ENCODE assay signal across 14 cellular contexts in the genomic region with DNA sequence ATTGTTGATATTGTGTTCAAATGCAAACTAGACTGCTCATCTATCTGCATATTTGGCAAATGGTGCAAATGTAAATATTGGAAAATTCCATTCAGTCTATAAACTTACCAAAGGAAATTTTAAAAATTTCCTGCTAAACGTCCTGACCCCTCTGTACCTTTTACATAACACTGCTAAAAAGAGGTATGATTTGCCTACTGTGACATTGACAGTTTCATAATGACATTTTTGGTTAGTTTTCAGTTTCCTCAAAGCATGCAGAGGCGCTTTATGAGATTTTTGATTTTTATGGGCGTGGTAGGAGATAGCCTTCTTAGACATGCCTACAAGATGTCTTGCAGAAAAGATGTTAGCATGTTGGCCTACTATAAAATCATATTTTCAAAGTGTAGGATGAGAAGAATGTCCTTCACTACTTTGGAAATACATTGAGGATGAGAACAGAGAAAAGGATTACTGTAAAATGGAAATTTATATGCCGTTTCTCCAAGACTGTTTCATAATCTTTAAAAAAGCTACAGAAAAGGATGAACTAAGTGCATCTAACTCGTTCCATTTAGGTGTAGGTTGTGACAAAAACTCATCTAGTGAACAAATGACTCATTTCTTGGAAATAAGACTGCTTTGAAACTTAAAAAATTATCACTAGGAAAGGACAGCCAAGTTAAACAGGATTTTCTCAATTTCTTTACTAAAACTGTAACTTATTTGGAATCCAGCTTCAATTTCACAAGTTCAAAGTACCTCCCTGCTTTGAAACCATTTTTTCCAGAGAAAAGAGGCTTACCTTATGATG. TPM values are rescaled to one million over a fixed set of nuclear protein-coding genes. Genes with fewer than 3 reads are reported as not detected.
DNase-seq lines count a peak whose midpoint lies in the region; ATAC-seq lines count a peak whose summit lies in the region.
"Had no signal": no experiment of that assay in that cellular context is flagged by ENCODE, and none has a peak within 500 bp of the region (broad histone marks: within the 10 kb centered on the region; RNA-seq: fewer than 3 reads in every experiment).

No MANE protein-coding gene starts in this region.

- peak overlapping the region; percentile 81 for H3K27ac Mint-ChIP-seq in activated T-cell treated with anti-CD3 and anti-CD28 coated beads, Interleukin-2, amount 50 U/mL, for 24 hours
- H3K27ac Mint-ChIP-seq in stimulated activated naive CD8-positive, alpha-beta T cell treated with anti-CD3 and anti-CD28 coated beads, Interleukin-15, amount 100 ng/mL, for 72 hours: peak overlapping the region in 1 of 2 donors; percentile 6
- H3K27ac Mint-ChIP-seq in effector memory CD8-positive, alpha-beta T cell: no peak overlapping the region

- H3K27ac ChIP-seq in substantia nigra (ENCODE audit: low read depth, low read length, poor library complexity, severe bottlenecking): no peak overlapping the region

- DNase-seq in activated T-cell treated with anti-CD3 and anti-CD28 coated beads, Interleukin-2, amount 50 U/mL, for 24 hours: no peak
- no peak for DNase-seq in activated T-cell treated with anti-CD3 and anti-CD28 coated beads, Interleukin-2, amount 50 U/mL, for 4 hours
- no peak for DNase-seq in stimulated activated naive CD8-positive, alpha-beta T cell treated with anti-CD3 and anti-CD28 coated beads, Interleukin-15, amount 100 ng/mL, for 72 hours
- DNase-seq in NCI-H345 treated with DMSO at 0.1 percent for 48 hours (lab: John Stamatoyannopoulos, UW; ENCODE audit: unreplicated experiment) (no peak), substantia nigra (lab: John Stamatoyannopoulos, UW) (no peak)
- DNase-seq in effector memory CD8-positive, alpha-beta T cell: no peak
- DNase-seq: activated CD4-positive, alpha-beta T cell treated with anti-CD3 and anti-CD28 coated beads, Interleukin-2, amount 50 U/mL, for 48 hours; dermis blood vessel endothelial cell; NCI-H1105 treated with DMSO at 0.1 percent for 48 hours; trophoblast cell had no signal

- peaks cover 13% of the 10 kb centered on the region for H3K27me3 Mint-ChIP-seq in activated T-cell treated with anti-CD3 and anti-CD28 coated beads, Interleukin-2, amount 50 U/mL, for 24 hours
- H3K27me3 Mint-ChIP-seq in activated T-cell treated with anti-CD3 and anti-CD28 coated beads, Interleukin-2, amount 50 U/mL, for 4 hours (ENCODE audit: low read depth): peaks cover 36% of the 10 kb centered on the region
- peaks cover 23% of the 10 kb centered on the region for H3K27me3 Mint-ChIP-seq in stimulated activated naive CD8-positive, alpha-beta T cell treated with anti-CD3 and anti-CD28 coated beads, Interleukin-15, amount 100 ng/mL, for 72 hours
- H3K27me3 Mint-ChIP-seq in effector memory CD8-positive, alpha-beta T cell: peaks cover 61 to 66% of the 10 kb centered on the region in 2 donors

- peaks cover 28% of the 10 kb centered on the region for H3K4me1 Mint-ChIP-seq in activated T-cell treated with anti-CD3 and anti-CD28 coated beads, Interleukin-2, amount 50 U/mL, for 24 hours (ENCODE audit: low read depth)
- H3K4me1 Mint-ChIP-seq in activated T-cell treated with anti-CD3 and anti-CD28 coated beads, Interleukin-2, amount 50 U/mL, for 4 hours (ENCODE audit: low read depth): peaks cover 5% of the 10 kb centered on the region
- peaks cover 42% of the 10 kb centered on the region for H3K4me1 Mint-ChIP-seq in stimulated activated naive CD8-positive, alpha-beta T cell treated with anti-CD3 and anti-CD28 coated beads, Interleukin-15, amount 100 ng/mL, for 72 hours
- peaks cover 3 to 9% of the 10 kb centered on the region in 2 donors for H3K4me1 Mint-ChIP-seq in effector memory CD8-positive, alpha-beta T cell (ENCODE audit: low read depth in 2 of 2)

- H3K36me3 Mint-ChIP-seq in activated T-cell treated with anti-CD3 and anti-CD28 coated beads, Interleukin-2, amount 50 U/mL, for 24 hours (ENCODE audit: low read depth): no peaks in the 10 kb centered on the region
- H3K36me3 Mint-ChIP-seq in activated T-cell treated with anti-CD3 and anti-CD28 coated beads, Interleukin-2, amount 50 U/mL, for 4 hours (ENCODE audit: insufficient read depth): no peaks in the 10 kb centered on the region
- H3K36me3 Mint-ChIP-seq in effector memory CD8-positive, alpha-beta T cell (ENCODE audit: insufficient read depth): no peaks in the 10 kb centered on the region

- no peak for ATAC-seq in activated T-cell treated with anti-CD3 and anti-CD28 coated beads, Interleukin-2, amount 50 U/mL, for 4 hours
- peak; percentile 82 for ATAC-seq in GM21723 (IDR thresholded peaks at IDR 0.05; ENCODE audit: unreplicated experiment)
- ATAC-seq in HG03469 (IDR thresholded peaks at IDR 0.05; ENCODE audit: unreplicated experiment): peak; percentile 50
- ATAC-seq in stimulated activated naive CD8-positive, alpha-beta T cell treated with anti-CD3 and anti-CD28 coated beads, Interleukin-15, amount 100 ng/mL, for 72 hours: peak; percentile 70
- ATAC-seq in effector memory CD8-positive, alpha-beta T cell (replicated peaks): no peak
- ATAC-seq: HCT116 had no signal

- no peaks in the 10 kb centered on the region for H3K9me3 Mint-ChIP-seq in activated T-cell treated with anti-CD3 and anti-CD28 coated beads, Interleukin-2, amount 50 U/mL, for 24 hours
- no peaks in the 10 kb centered on the region for H3K9me3 Mint-ChIP-seq in activated T-cell treated with anti-CD3 and anti-CD28 coated beads, Interleukin-2, amount 50 U/mL, for 4 hours
- H3K9me3 Mint-ChIP-seq in stimulated activated naive CD8-positive, alpha-beta T cell treated with anti-CD3 and anti-CD28 coated beads, Interleukin-15, amount 100 ng/mL, for 72 hours: no peaks in the 10 kb centered on the region
- no peaks in the 10 kb centered on the region for H3K9me3 Mint-ChIP-seq in effector memory CD8-positive, alpha-beta T cell

- H3K4me3 Mint-ChIP-seq in activated T-cell treated with anti-CD3 and anti-CD28 coated beads, Interleukin-2, amount 50 U/mL, for 24 hours: no peak overlapping the region
- H3K4me3 Mint-ChIP-seq in activated T-cell treated with anti-CD3 and anti-CD28 coated beads, Interleukin-2, amount 50 U/mL, for 4 hours: no peak overlapping the region
- peak overlapping the region; percentile 18 to 27 for H3K4me3 Mint-ChIP-seq in stimulated activated naive CD8-positive, alpha-beta T cell treated with anti-CD3 and anti-CD28 coated beads, Interleukin-15, amount 100 ng/mL, for 72 hours
- no peak overlapping the region for H3K4me3 Mint-ChIP-seq in effector memory CD8-positive, alpha-beta T cell

RNA-seq across cellular contexts. Expression of a gene that starts 14.5 kb away (rescaled TPM):
- under 1 TPM in 1 of 3 donors, not detected in 2; 0.26 TPM for total RNA-seq in activated T-cell treated with anti-CD3 and anti-CD28 coated beads, Interleukin-2, amount 50 U/mL, for 4 hours

RNA-seq across cellular contexts. Expression of a gene that starts 28.7 kb away (rescaled TPM):
- not detected for total RNA-seq in activated T-cell treated with anti-CD3 and anti-CD28 coated beads, Interleukin-2, amount 50 U/mL, for 4 hours
- total RNA-seq: dermis blood vessel endothelial cell, HT1080 had no signal

RNA-seq across cellular contexts. Expression of a gene that starts 43.5 kb away (rescaled TPM):
- not detected for total RNA-seq in activated T-cell treated with anti-CD3 and anti-CD28 coated beads, Interleukin-2, amount 50 U/mL, for 4 hours
- total RNA-seq: HT1080 had no signal

Comparison
In these comparisons a context has a peak if more than half of its experiments do, and no peak if none do; other contexts are left out.
1. H3K4me3 Mint-ChIP-seq: peak in stimulated activated naive CD8-positive, alpha-beta T cell treated with anti-CD3 and anti-CD28 coated beads, Interleukin-15, amount 100 ng/mL, for 72 hours (2 of 2); none in activated T-cell treated with anti-CD3 and anti-CD28 coated beads, Interleukin-2, amount 50 U/mL, for 24 hours (single experiment), activated T-cell treated with anti-CD3 and anti-CD28 coated beads, Interleukin-2, amount 50 U/mL, for 4 hours (single experiment) and effector memory CD8-positive, alpha-beta T cell (0 of 2).
2. ATAC-seq: peak in GM21723 (single experiment), HG03469 (single experiment) and stimulated activated naive CD8-positive, alpha-beta T cell treated with anti-CD3 and anti-CD28 coated beads, Interleukin-15, amount 100 ng/mL, for 72 hours (single experiment); none in activated T-cell treated with anti-CD3 and anti-CD28 coated beads, Interleukin-2, amount 50 U/mL, for 4 hours (0 of 2) and effector memory CD8-positive, alpha-beta T cell (single experiment).